12 cellular contexts compared by ENCODE assay signal in the genomic region with DNA sequence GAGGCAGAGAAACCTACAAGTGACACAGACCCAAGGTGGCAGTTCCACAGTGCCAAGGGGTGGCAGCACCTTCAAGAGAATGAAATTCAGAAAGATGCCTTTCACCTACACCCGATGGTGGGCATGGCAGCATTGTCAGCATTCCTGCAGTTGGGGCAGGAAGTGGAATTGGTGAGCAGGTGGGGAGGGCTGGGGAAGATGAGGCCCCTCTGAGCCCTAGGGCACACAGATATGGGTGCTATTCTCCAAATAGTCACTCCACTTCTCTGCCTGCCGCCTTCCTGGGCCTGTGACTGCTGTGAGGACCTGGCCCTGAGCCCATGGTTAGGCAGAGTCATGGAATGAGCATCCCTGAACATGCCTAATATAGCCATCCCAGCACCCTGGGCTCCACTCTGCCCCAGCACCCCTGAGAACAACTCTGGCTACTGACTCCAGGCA. TPM values are rescaled to one million over a fixed set of nuclear protein-coding genes. Genes with fewer than 3 reads are reported as not detected.
DNase-seq lines count a peak whose midpoint lies in the region; ATAC-seq and TF ChIP-seq lines count a peak whose summit lies in the region.
"Had no signal": no experiment of that assay in that cellular context is flagged by ENCODE, and none has a peak within 500 bp of the region (broad histone marks: within the 10 kb centered on the region; RNA-seq: fewer than 3 reads in every experiment).

No MANE protein-coding gene starts in this region.

- H3K27ac ChIP-seq in AG04450 (ENCODE audit: low read depth, low read length), result peak overlapping the region; percentile 65
- H3K27ac ChIP-seq: C4-2B, right lobe of liver had no signal

- no peak for TF ChIP-seq POLR2A in GM18505 (IDR thresholded peaks at IDR 0.05; ENCODE audit: borderline replicate concordance, extremely low read depth, insufficient read depth, insufficient read length)

- H3K4me3 ChIP-seq in AG04450 (ENCODE audit: low read depth, low read length), result no peak overlapping the region
- H3K4me3 ChIP-seq in choroid plexus epithelial cell (ENCODE audit: low read depth, low read length), result no peak overlapping the region
- H3K4me3 ChIP-seq: right lobe of liver had no signal

- POLR2A ChIA-PET in AG04450 (lab: Yijun Ruan, JAX), result interaction anchor here (0.5 to 2.5 kb wide), 8 partner anchors 20 to 1676 kb away, joined by 3 to 25 read pairs (median 9); a partner anchor contains a TSS

- H3K27me3 ChIP-seq in AG04450 (ENCODE audit: control insufficient read depth, insufficient read depth, low read length), result no peaks in the 10 kb centered on the region
- H3K27me3 ChIP-seq: right lobe of liver had no signal

- DNase-seq in AG04450 (ENCODE audit: low read depth, low spot score) (no peak), LHCN-M2 (ENCODE audit: low read depth) (peak; percentile 55), choroid plexus epithelial cell (ENCODE audit: low read depth) (no peak), left kidney (ENCODE audit: low read depth, low spot score) (peak; percentile 35), NK-92 (lab: John Stamatoyannopoulos, UW; ENCODE audit: unreplicated experiment) (no peak), NCI-H2029 (lab: John Stamatoyannopoulos, UW) (no peak)
- DNase-seq: activated CD4-positive, alpha-beta memory T cell treated with anti-CD3 and anti-CD28 coated beads for 36 hours; right lobe of liver had no signal

- CTCF ChIA-PET in AG04450 (lab: Charles Lee), result interaction anchor here (0.7 to 9.3 kb wide), 20 partner anchors 10 to 222 kb away, joined by 3 to 225 read pairs (median 14); a partner anchor contains a TSS

- ATAC-seq in GM18505 (IDR thresholded peaks at IDR 0.05; ENCODE audit: unreplicated experiment) (no peak), HG02973 (IDR thresholded peaks at IDR 0.05; ENCODE audit: unreplicated experiment) (no peak)
- ATAC-seq: Panc1 had no signal

- H3K9me3 ChIP-seq in AG04450 (ENCODE audit: control insufficient read depth, insufficient read depth, low read length), result no peaks in the 10 kb centered on the region
- H3K9me3 ChIP-seq: right lobe of liver had no signal

- TF ChIP-seq CTCF in AG04450 (IDR thresholded peaks at IDR 0.05; ENCODE audit: low read depth, low read length) (no peak), choroid plexus epithelial cell (conservative IDR thresholded peaks at IDR 0.05; ENCODE audit: low read depth, low read length) (peak; percentile 29)

RNA-seq across cellular contexts. Expression of a gene that starts 8.3 kb away (rescaled TPM):
- 24.4 and 36.4 TPM in 2 replicates for polyA plus RNA-seq in AG04450 (2011; rRNA removed)
- polyA minus RNA-seq in AG04450 (2011; rRNA and poly(A)+ RNA removed), result 24.8 and 25.7 TPM in 2 replicates
- 21.0 and 30.6 TPM in 2 replicates for total RNA-seq in LHCN-M2 (2014; rRNA removed)
- polyA plus RNA-seq in LHCN-M2 (2012), result 56.0 TPM

RNA-seq across cellular contexts. Expression of a gene that starts 49.4 kb away (rescaled TPM):
- polyA plus RNA-seq in AG04450 (2011; rRNA removed), result 41.1 and 52.6 TPM in 2 replicates
- 57.1 and 72.9 TPM in 2 replicates for polyA minus RNA-seq in AG04450 (2011; rRNA and poly(A)+ RNA removed)
- total RNA-seq in LHCN-M2 (2014; rRNA removed), result 0.13 and 0.29 TPM in 2 replicates
- polyA plus RNA-seq in LHCN-M2 (2012), result 4.2 TPM
- total RNA-seq: activated CD4-positive, alpha-beta memory T cell treated with anti-CD3 and anti-CD28 coated beads for 36 hours had no signal

RNA-seq across cellular contexts. Expression of a gene that starts 58.3 kb away (rescaled TPM):
- polyA plus RNA-seq in AG04450 (2011; rRNA removed), result 75.2 and 104 TPM in 2 replicates
- polyA minus RNA-seq in AG04450 (2011; rRNA and poly(A)+ RNA removed), result 41.7 and 43.2 TPM in 2 replicates
- total RNA-seq in LHCN-M2 (2014; rRNA removed), result 62.8 and 63.1 TPM in 2 replicates
- polyA plus RNA-seq in LHCN-M2 (2012), result 63.0 TPM

Comparison
In these comparisons a context has a peak if more than half of its experiments do, and no peak if none do; other contexts are left out.
1. DNase-seq: peak in LHCN-M2 (single experiment) and left kidney (single experiment); none in AG04450 (single experiment), choroid plexus epithelial cell (single experiment), NK-92 (single experiment) and NCI-H2029 (single experiment).